ENCODE assay signal across 27 cellular contexts in the genomic region with DNA sequence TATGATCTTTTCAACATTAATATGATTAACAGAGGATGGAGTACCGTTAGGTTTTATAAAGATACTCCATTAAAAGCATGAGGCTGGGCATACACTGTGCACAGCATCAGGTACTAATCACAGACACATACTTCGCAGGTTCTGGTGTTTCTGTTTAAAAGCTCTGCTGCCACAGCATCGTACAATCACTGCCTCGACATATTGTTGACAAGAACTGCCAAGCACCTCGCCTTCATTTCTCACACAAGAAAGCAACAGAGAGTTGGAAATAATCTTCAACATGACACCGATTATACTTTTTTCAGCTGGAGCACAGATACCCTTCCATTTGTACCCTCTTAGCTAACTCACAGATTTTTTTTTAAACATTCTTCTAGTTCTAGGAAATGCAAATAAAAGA.
DNase-seq lines count a peak whose midpoint lies in the region; TF ChIP-seq lines count a peak whose summit lies in the region.
"Had no signal": no experiment of that assay in that cellular context is flagged by ENCODE, and none has a peak within 500 bp of the region (broad histone marks: within the 10 kb centered on the region; RNA-seq: fewer than 3 reads in every experiment).

No MANE protein-coding gene starts in this region.

- H2AFZ ChIP-seq in neural cell (ENCODE audit: low read depth, low read length) = no peak overlapping the region

- no peaks in the 10 kb centered on the region for H3K79me2 ChIP-seq in neural cell (replicated peaks; ENCODE audit: insufficient read depth, low read length)

- peak; percentile 77 for TF ChIP-seq EP300 in neural cell (conservative IDR thresholded peaks at IDR 0.05; ENCODE audit: poor library complexity, severe bottlenecking)

- DNase-seq in effector CD4-positive, alpha-beta T cell = no peak
- DNase-seq: 8988T; ACHN; AML-193; BE2C; C1 segment of cervical spinal cord; Caco-2; Calu3; CD4-positive, alpha-beta memory T cell; CD4-positive, alpha-beta T cell; CD4-positive, CD25-positive, alpha-beta regulatory T cell; CD8-positive, alpha-beta memory T cell; CD8-positive, alpha-beta T cell; COR-L47; DMS 273 treated with DMSO at 0.1 percent for 48 hours; DMS153; DMS53; DMS79; DMS79 treated with DMSO at 0.1 percent for 48 hours; DND-41; EL had no signal

- no peak overlapping the region for H3K9ac ChIP-seq in neural cell (ENCODE audit: low read length)
- H3K9ac ChIP-seq: BLaER1; BLaER1 treated with 17β-estradiol and CSF1 and Interleukin-3, amounts not matched to agents 10 nM and 100 nM had no signal

- H3K4me3 ChIP-seq in neural cell (ENCODE audit: low read length) = no peak overlapping the region
- H3K4me3 ChIP-seq: A549; BLaER1; BLaER1 treated with 17β-estradiol and CSF1 and Interleukin-3, amounts not matched to agents 10 nM and 100 nM had no signal

- no peak for TF ChIP-seq CTCF in neural cell (IDR thresholded peaks at IDR 0.05; ENCODE audit: poor library complexity, severe bottlenecking)

- no peak for TF ChIP-seq RAD21 in neural cell (conservative IDR thresholded peaks at IDR 0.05)

- H3K36me3 ChIP-seq in neural cell (ENCODE audit: insufficient read depth, low read length) = no peaks in the 10 kb centered on the region
- H3K36me3 ChIP-seq: BE2C; BLaER1; BLaER1 treated with 17β-estradiol and CSF1 and Interleukin-3, amounts not matched to agents 10 nM and 100 nM had no signal

- H3K4me2 ChIP-seq in neural cell (ENCODE audit: low read length) = no peak overlapping the region
- H3K4me2 ChIP-seq: A549; BLaER1; BLaER1 treated with 17β-estradiol and CSF1 and Interleukin-3, amounts not matched to agents 10 nM and 100 nM had no signal

- H3K9me3 ChIP-seq in neural cell (ENCODE audit: low read length) = no peaks in the 10 kb centered on the region
- H3K9me3 ChIP-seq: A549; BE2C; BLaER1; BLaER1 treated with 17β-estradiol and CSF1 and Interleukin-3, amounts not matched to agents 10 nM and 100 nM; Caco-2 had no signal

- no peaks in the 10 kb centered on the region for H3K27me3 ChIP-seq in neural cell (ENCODE audit: insufficient read depth, low read depth, low read length)
- H3K27me3 ChIP-seq: BE2C; BLaER1; BLaER1 treated with 17β-estradiol and CSF1 and Interleukin-3, amounts not matched to agents 10 nM and 100 nM had no signal

- no peaks in the 10 kb centered on the region for H4K20me1 ChIP-seq in neural cell (ENCODE audit: insufficient read depth)
- H4K20me1 ChIP-seq: BLaER1; BLaER1 treated with 17β-estradiol and CSF1 and Interleukin-3, amounts not matched to agents 10 nM and 100 nM had no signal

- H3K27ac ChIP-seq in neural cell (ENCODE audit: low read length) = no peak overlapping the region
- H3K27ac ChIP-seq: 22Rv1; A549; BLaER1; BLaER1 treated with 17β-estradiol and CSF1 and Interleukin-3, amounts not matched to agents 10 nM and 100 nM; C4-2B had no signal

- H3F3A ChIP-seq in neural cell (ENCODE audit: insufficient read depth, low read length, poor library complexity, severe bottlenecking) = no peaks in the 10 kb centered on the region

- H3K9me2 ChIP-seq in neural cell (ENCODE audit: insufficient read depth, low read length) = no peaks in the 10 kb centered on the region

TF ChIP-seq in neural cell, 6 proteins besides CTCF, POLR2A, EP300 and RAD21:
- TF ChIP-seq TAF1 (IDR thresholded peaks at IDR 0.05; ENCODE audit: low read depth) (no peak), POLR2AphosphoS5 (IDR thresholded peaks at IDR 0.05) (peak; percentile 65)
